In genomic region chr18:76647322-76647721, GRCh38 we compare ENCODE assay signal across 17 cellular contexts.
A peak's percentile ranks its signal among the peaks of the same experiment; 100 is the strongest.
DNase-seq lines count a peak whose midpoint lies in the region; ATAC-seq and TF ChIP-seq lines count a peak whose summit lies in the region.
"Had no signal": no experiment of that assay in that cellular context is flagged by ENCODE, and none has a peak within 500 bp of the region (broad histone marks: within the 10 kb centered on the region; RNA-seq: fewer than 3 reads in every experiment).

No MANE protein-coding gene starts in this region.

- H3K79me2 ChIP-seq in GM23338 (replicated peaks; ENCODE audit: insufficient read depth) (no peaks in the 10 kb centered on the region), neural progenitor cell (ENCODE audit: low read depth) (no peaks in the 10 kb centered on the region), smooth muscle cell (ENCODE audit: low read depth) (no peaks in the 10 kb centered on the region)

- H3K27ac ChIP-seq in GM23338 (ENCODE audit: low read depth) (no peak overlapping the region), neural progenitor cell (no peak overlapping the region), smooth muscle cell (ENCODE audit: low read depth) (no peak overlapping the region)
- H3K27ac ChIP-seq: 22Rv1, A549, C4-2B had no signal

- H3K36me3 ChIP-seq in GM23338 (ENCODE audit: insufficient read depth), result no peaks in the 10 kb centered on the region
- H3K36me3 ChIP-seq in neural progenitor cell, result no peaks in the 10 kb centered on the region
- no peaks in the 10 kb centered on the region for H3K36me3 ChIP-seq in smooth muscle cell (ENCODE audit: low read depth)

- H3K4me3 Mint-ChIP-seq in GM23338 (no peak overlapping the region), neural progenitor cell (no peak overlapping the region)
- H3K4me3 Mint-ChIP-seq: CD4-positive, alpha-beta T cell; H9 had no signal

- no peak overlapping the region for H3K4me2 ChIP-seq in GM23338
- no peak overlapping the region for H3K4me2 ChIP-seq in neural progenitor cell
- H3K4me2 ChIP-seq in smooth muscle cell, result no peak overlapping the region
- H3K4me2 ChIP-seq: A549 had no signal

- no peaks in the 10 kb centered on the region for H3K9me2 ChIP-seq in GM23338 (ENCODE audit: insufficient read depth)

- H3K36me3 Mint-ChIP-seq in GM23338 (ENCODE audit: low read depth), result no peaks in the 10 kb centered on the region; the same call in 2 of the 3 replicates
- H3K36me3 Mint-ChIP-seq in neural progenitor cell, result no peaks in the 10 kb centered on the region

- H3K27me3 Mint-ChIP-seq in GM23338 (ENCODE audit: insufficient read depth, low read depth, poor library complexity) (no peaks in the 10 kb centered on the region), neural progenitor cell (ENCODE audit: insufficient read depth, low read depth) (peaks cover 8% of the 10 kb centered on the region)

- H3K4me3 ChIP-seq in GM23338, result no peak overlapping the region
- no peak overlapping the region for H3K4me3 ChIP-seq in neural progenitor cell
- no peak overlapping the region for H3K4me3 ChIP-seq in smooth muscle cell
- H3K4me3 ChIP-seq: A549 had no signal

- no peak overlapping the region for H3K9ac ChIP-seq in neural progenitor cell
- no peak overlapping the region for H3K9ac ChIP-seq in smooth muscle cell (ENCODE audit: low read depth)

- DNase-seq in DMS 273 (lab: John Stamatoyannopoulos, UW; ENCODE audit: unreplicated experiment) (peak; percentile 23), DMS 273 treated with DMSO at 0.1 percent for 48 hours (lab: John Stamatoyannopoulos, UW) (no peak), GM23338 (ENCODE audit: low spot score) (no peak), NCI-H524 treated with DMSO at 0.1 percent for 48 hours (lab: John Stamatoyannopoulos, UW) (peak; percentile 78), neural progenitor cell (ENCODE audit: low spot score) (no peak), inferior parietal cortex (ENCODE audit: extremely low spot score) (no peak), smooth muscle cell (lab: John Stamatoyannopoulos, UW; ENCODE audit: unreplicated experiment) (no peak)
- DNase-seq: AML-193; Caco-2; CD4-positive, alpha-beta T cell; DMS79 treated with DMSO at 0.1 percent for 48 hours; GF-D8; GOT3; H9 had no signal

- H4K20me1 ChIP-seq in GM23338 (replicated peaks; ENCODE audit: insufficient read depth) (no peaks in the 10 kb centered on the region), neural progenitor cell (ENCODE audit: low read depth) (no peaks in the 10 kb centered on the region), smooth muscle cell (ENCODE audit: low read depth) (no peaks in the 10 kb centered on the region)

- ATAC-seq in GM23338, result no peak

- H3F3A ChIP-seq in GM23338 (replicated peaks; ENCODE audit: low read depth) (no peaks in the 10 kb centered on the region), neural progenitor cell (ENCODE audit: low read depth) (no peaks in the 10 kb centered on the region), smooth muscle cell (ENCODE audit: low read depth) (no peaks in the 10 kb centered on the region)

- no peak overlapping the region for H3K27ac Mint-ChIP-seq in GM23338
- no peak overlapping the region for H3K27ac Mint-ChIP-seq in neural progenitor cell
- H3K27ac Mint-ChIP-seq: CD4-positive, alpha-beta T cell; H9 had no signal

- H3K4me1 ChIP-seq in GM23338 (ENCODE audit: insufficient read depth), result no peaks in the 10 kb centered on the region
- peaks cover 3% of the 10 kb centered on the region for H3K4me1 ChIP-seq in neural progenitor cell
- H3K4me1 ChIP-seq in smooth muscle cell (ENCODE audit: low read depth), result no peaks in the 10 kb centered on the region
- H3K4me1 ChIP-seq: A549, Caco-2 had no signal

- H2AFZ ChIP-seq in GM23338 (peak overlapping the region; percentile 81; the same call in 1 of the 2 replicates), neural progenitor cell (replicated peaks) (peak overlapping the region; percentile 30), smooth muscle cell (ENCODE audit: low read depth) (no peak overlapping the region)

- H3K9me3 Mint-ChIP-seq in GM23338 (no peaks in the 10 kb centered on the region; the same call in 2 of the 3 replicates), neural progenitor cell (peaks cover 2% of the 10 kb centered on the region)
- H3K9me3 Mint-ChIP-seq: CD4-positive, alpha-beta T cell had no signal

- 91% methylated on average over 11 of the region's 11 CpGs for WGBS in smooth muscle cell (ENCODE audit: low lambda C conversion rate)

- no peaks in the 10 kb centered on the region for H3K4me1 Mint-ChIP-seq in GM23338
- no peaks in the 10 kb centered on the region for H3K4me1 Mint-ChIP-seq in neural progenitor cell
- H3K4me1 Mint-ChIP-seq: H9 had no signal

- no peak for TF ChIP-seq CTCF in GM23338 (conservative IDR thresholded peaks at IDR 0.05; ENCODE audit: low read depth in 2 of 2)
- no peak for TF ChIP-seq CTCF in neural progenitor cell (IDR thresholded peaks at IDR 0.05)
- TF ChIP-seq CTCF in smooth muscle cell (IDR thresholded peaks at IDR 0.05; ENCODE audit: borderline replicate concordance, insufficient read depth, poor library complexity, severe bottlenecking), result no peak

- no peaks in the 10 kb centered on the region for H3K9me3 ChIP-seq in neural progenitor cell (ENCODE audit: low read depth)
- H3K9me3 ChIP-seq in smooth muscle cell (replicated peaks; ENCODE audit: low read depth), result no peaks in the 10 kb centered on the region
- H3K9me3 ChIP-seq: A549, Caco-2 had no signal

- H3K27me3 ChIP-seq in GM23338 (ENCODE audit: insufficient read depth) (no peaks in the 10 kb centered on the region), neural progenitor cell (no peaks in the 10 kb centered on the region), smooth muscle cell (ENCODE audit: low read depth) (no peaks in the 10 kb centered on the region)

TF ChIP-seq in GM23338, 12 proteins besides CTCF, POLR2A, EP300 and RAD21 (continues in another document):
- TF ChIP-seq ZNF331 (CRISPR knock-in tag; IDR thresholded peaks at IDR 0.05; ENCODE audit: low read depth) (no peak), ZNF114 (CRISPR knock-in tag; IDR thresholded peaks at IDR 0.05) (no peak), JUNB (IDR thresholded peaks at IDR 0.05; ENCODE audit: unreplicated experiment) (no peak), POLR2AphosphoS5 (IDR thresholded peaks at IDR 0.05; ENCODE audit: low read depth) (no peak), NANOG (IDR thresholded peaks at IDR 0.05; ENCODE audit: borderline replicate concordance) (no peak), ZNF462 (CRISPR knock-in tag; IDR thresholded peaks at IDR 0.05) (no peak), STAT1 (IDR thresholded peaks at IDR 0.05; ENCODE audit: unreplicated experiment) (no peak), EZH2 (IDR thresholded peaks at IDR 0.05; ENCODE audit: low read depth, unreplicated experiment) (no peak)

Comparison
In these comparisons a context has a peak if more than half of its experiments do, and no peak if none do; other contexts are left out.
1. DNase-seq: peak in DMS 273 (single experiment) and NCI-H524 treated with DMSO at 0.1 percent for 48 hours (single experiment); none in DMS 273 treated with DMSO at 0.1 percent for 48 hours (single experiment), GM23338 (single experiment), neural progenitor cell (single experiment), inferior parietal cortex (single experiment) and smooth muscle cell (single experiment).